12 cellular contexts compared by ENCODE assay signal in genomic region chr2:30359644-30360167, GRCh38.
DNase-seq lines count a peak whose midpoint lies in the region; ATAC-seq and TF ChIP-seq lines count a peak whose summit lies in the region.
"Had no signal": no experiment of that assay in that cellular context is flagged by ENCODE, and none has a peak within 500 bp of the region (broad histone marks: within the 10 kb centered on the region; RNA-seq: fewer than 3 reads in every experiment).

No MANE protein-coding gene starts in this region.

- H3K36me3 ChIP-seq in right lobe of liver (no peaks in the 10 kb centered on the region), spleen (no peaks in the 10 kb centered on the region)

- H3K4me3 Mint-ChIP-seq in type B pancreatic cell = no peak overlapping the region

- no peaks in the 10 kb centered on the region for H3K27me3 Mint-ChIP-seq in type B pancreatic cell

- WGBS in right lobe of liver (ENCODE audit: insufficient coverage, low coverage, low lambda C conversion rate, missing lambda C conversion rate) = 49% methylated on average over 4 of the region's 7 CpGs
- WGBS in spleen, 5 donors = 29 to 75% (median 65%) methylated on average over 4 to 7 of the region's 7 CpGs

- H3K36me3 Mint-ChIP-seq in type B pancreatic cell = no peaks in the 10 kb centered on the region
- H3K36me3 Mint-ChIP-seq: activated naive CD4-positive, alpha-beta T cell treated with anti-CD3 and anti-CD28 coated beads, Interleukin-2, amount 50 U/mL, for 72 hours had no signal

- H3K4me1 Mint-ChIP-seq in type B pancreatic cell (ENCODE audit: unreplicated experiment) = peaks cover 10% of the 10 kb centered on the region

- H3K4me1 ChIP-seq in right lobe of liver (no peaks in the 10 kb centered on the region), spleen (peaks cover 2 to 37% (median 18%) of the 10 kb centered on the region in 6 donors)

- no peaks in the 10 kb centered on the region for H3K9me3 Mint-ChIP-seq in type B pancreatic cell

- no peaks in the 10 kb centered on the region for H3K27me3 ChIP-seq in right lobe of liver
- no peaks in the 10 kb centered on the region for H3K27me3 ChIP-seq in spleen (replicated peaks in 1 of 7)

- no peak overlapping the region for H3K27ac ChIP-seq in right lobe of liver
- peak overlapping the region in 7 of 8 donors; percentile 8 to 59 (median 43) for H3K27ac ChIP-seq in spleen
- H3K27ac ChIP-seq: 22Rv1 had no signal

- TF ChIP-seq POLR2A in right lobe of liver (IDR thresholded peaks at IDR 0.05) (no peak), spleen (IDR thresholded peaks at IDR 0.05) (no peak)

- H3K9me3 ChIP-seq in right lobe of liver (no peaks in the 10 kb centered on the region), spleen (no peaks in the 10 kb centered on the region)

- TF ChIP-seq CTCF in cardiac fibroblast (IDR thresholded peaks at IDR 0.05; ENCODE audit: low read depth, low read length) (no peak), right lobe of liver (IDR thresholded peaks at IDR 0.05) (no peak), spleen (IDR thresholded peaks at IDR 0.05 in 8 of 11, conservative IDR thresholded peaks at IDR 0.05 in 3 of 11) (no peak), type B pancreatic cell (conservative IDR thresholded peaks at IDR 0.05) (no peak)

- peak; percentile 68 to 84 (median 80) for ATAC-seq in right lobe of liver
- no peak for ATAC-seq in HG03342 (IDR thresholded peaks at IDR 0.05; ENCODE audit: unreplicated experiment)
- ATAC-seq: activated naive CD4-positive, alpha-beta T cell treated with anti-CD3 and anti-CD28 coated beads, Interleukin-2, amount 50 U/mL, for 72 hours had no signal

- DNase-seq in DMS 273 (lab: John Stamatoyannopoulos, UW; ENCODE audit: unreplicated experiment) = peak; percentile 56
- DNase-seq in DMS 273 treated with DMSO at 0.1 percent for 48 hours (lab: John Stamatoyannopoulos, UW) = no peak
- DNase-seq in cardiac fibroblast (ENCODE audit: low read depth in 2 of 2) = peak; percentile 40 to 91
- DNase-seq in right lobe of liver = peak; percentile 39 to 62 (median 55)
- DNase-seq in spleen = no peak
- DNase-seq in type B pancreatic cell (ENCODE audit: extremely low spot score, unreplicated experiment) = no peak
- no peak for DNase-seq in stimulated activated naive CD4-positive, alpha-beta T cell (lab: John Stamatoyannopoulos, UW)
- DNase-seq: GDM1, NCI-H748 treated with DMSO at 0.1 percent for 48 hours had no signal

- H3K27ac Mint-ChIP-seq in type B pancreatic cell = no peak overlapping the region
- H3K27ac Mint-ChIP-seq: activated naive CD4-positive, alpha-beta T cell treated with anti-CD3 and anti-CD28 coated beads, Interleukin-2, amount 50 U/mL, for 72 hours had no signal

- H3K4me3 ChIP-seq in cardiac fibroblast (replicated peaks in 1 of 2; ENCODE audit: low read depth in 2 of 2, low read length in 2 of 2) (no peak overlapping the region), right lobe of liver (no peak overlapping the region), spleen (no peak overlapping the region)

- intact Hi-C loops in right lobe of liver (cut with DNase I) = no loop called here
- intact Hi-C loops in spleen (cut with DNase I; ENCODE audit: low total_unique reads) = no loop called here

Comparison
In these comparisons a context has a peak if more than half of its experiments do, and no peak if none do; other contexts are left out.
1. DNase-seq: peak in DMS 273 (single experiment), cardiac fibroblast (2 of 2) and right lobe of liver (3 of 3); none in DMS 273 treated with DMSO at 0.1 percent for 48 hours (single experiment), spleen (single experiment), type B pancreatic cell (single experiment) and stimulated activated naive CD4-positive, alpha-beta T cell (0 of 6).
2. H3K27ac ChIP-seq: peak in spleen (7 of 8); none in right lobe of liver (0 of 3).